ENCODE assay signal across 18 cellular contexts in the genomic region with DNA sequence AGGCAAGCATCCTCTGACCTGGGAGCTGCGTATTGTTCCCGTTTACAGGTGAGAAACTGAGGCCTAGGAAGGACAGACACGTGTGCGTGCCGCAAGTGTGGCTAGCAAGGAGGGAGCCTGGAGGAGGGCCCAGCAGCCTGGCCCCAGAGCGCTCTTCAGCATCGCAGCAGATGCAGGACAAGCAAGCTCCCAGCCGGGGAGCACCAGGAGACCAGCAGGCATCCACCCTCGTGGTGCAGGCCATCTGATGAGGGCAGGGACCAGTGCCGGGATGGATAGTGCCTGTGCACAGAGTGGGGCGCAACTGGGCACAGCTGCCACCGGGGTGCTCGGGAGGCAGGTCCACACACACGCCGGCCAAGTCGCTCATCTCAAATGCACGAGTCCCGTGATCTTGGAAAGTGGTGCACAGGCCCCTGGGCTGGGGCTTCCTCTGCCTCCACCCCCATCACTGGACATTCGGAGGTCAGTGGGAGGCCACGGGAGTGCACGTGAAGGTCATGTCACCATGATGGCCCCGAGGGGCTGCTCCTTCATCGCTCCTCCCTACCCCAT. TPM values are rescaled to one million over a fixed set of nuclear protein-coding genes. Genes with fewer than 3 reads are reported as not detected.
DNase-seq lines count a peak whose midpoint lies in the region; ATAC-seq, FAIRE-seq and TF ChIP-seq lines count a peak whose summit lies in the region.
"Had no signal": no experiment of that assay in that cellular context is flagged by ENCODE, and none has a peak within 500 bp of the region (broad histone marks: within the 10 kb centered on the region; RNA-seq: fewer than 3 reads in every experiment).

No MANE protein-coding gene starts in this region.

- H3K4me3 ChIP-seq in HCT116 (replicated peaks in 1 of 2; ENCODE audit: low read depth in 1 of 2, low read length in 2 of 2) (no peak overlapping the region), endothelial cell of umbilical vein (replicated peaks in 1 of 3; ENCODE audit: insufficient read depth in 1 of 3, low read depth in 1 of 3, low read length in 3 of 3) (no peak overlapping the region), neuronal stem cell (ENCODE audit: low read length in 2 of 2) (no peak overlapping the region)
- H3K4me3 ChIP-seq: cardiac muscle cell, prostate gland had no signal

- POLR2A ChIA-PET in HCT116 (lab: Charles Lee), result no interaction called here
- POLR2A ChIA-PET in endothelial cell of umbilical vein (lab: Charles Lee), result no interaction called here
- POLR2A ChIA-PET in RWPE1 (lab: Yijun Ruan, JAX; ENCODE audit: low non-redundant PET), result interaction anchor here (1.2 kb wide), 1 partner anchor 19 kb away, joined by 3 read pairs; no protein-coding TSS in a partner anchor

- no peak overlapping the region for H3K14ac ChIP-seq in neuronal stem cell (ENCODE audit: low read length)

- H4K20me1 ChIP-seq in HCT116 (ENCODE audit: insufficient read depth) (no peaks in the 10 kb centered on the region), endothelial cell of umbilical vein (replicated peaks; ENCODE audit: control insufficient read depth, extremely low read depth, insufficient read depth, low read length) (no peaks in the 10 kb centered on the region)

- 0 out of 2 replicates have a peak, but pooled peaks have one; percentile 15 for ATAC-seq in HCT116
- ATAC-seq in HG03432 (IDR thresholded peaks at IDR 0.05; ENCODE audit: unreplicated experiment), result no peak
- no peak for ATAC-seq in GM21515 (IDR thresholded peaks at IDR 0.05; ENCODE audit: unreplicated experiment)
- ATAC-seq: esophagus mucosa; naive thymus-derived CD8-positive, alpha-beta T cell had no signal

- CTCF ChIA-PET in HCT116 (lab: Charles Lee) (interaction anchor here (1.5 kb wide), 1 partner anchor 320 kb away, joined by 3 read pairs; no protein-coding TSS in a partner anchor), endothelial cell of umbilical vein (lab: Charles Lee) (interaction anchor here (0.6 to 1.8 kb wide), 5 partner anchors 11 to 151 kb away, joined by 3 to 5 read pairs (median 4); no protein-coding TSS in a partner anchor), RWPE1 (lab: Yijun Ruan, JAX) (interaction anchor here (0.8 kb wide), 1 partner anchor 20 kb away, joined by 3 read pairs; no protein-coding TSS in a partner anchor)

- dilution Hi-C loops in endothelial cell of umbilical vein (cut with MboI; ENCODE audit: extremely low pct_ligation_motif_present, low sequenced_read_pairs), result no loop called here

- H3K36me3 ChIP-seq in HCT116 (ENCODE audit: control insufficient read depth in 1 of 2, insufficient read depth in 2 of 2, low read length in 2 of 2) (no peaks in the 10 kb centered on the region), endothelial cell of umbilical vein (ENCODE audit: control insufficient read depth in 2 of 2, extremely low read depth in 1 of 2, insufficient read depth in 2 of 2, low read length in 2 of 2) (peaks cover 0 to 8% of the 10 kb centered on the region in 2 experiments), neuronal stem cell (replicated peaks in 1 of 2; ENCODE audit: control insufficient read depth in 2 of 2, insufficient read depth in 2 of 2, low read length in 2 of 2) (peaks cover 0 to 2% of the 10 kb centered on the region in 2 donors)
- H3K36me3 ChIP-seq: prostate gland had no signal

- no peak overlapping the region for H3K9ac ChIP-seq in HCT116 (ENCODE audit: low read length)
- H3K9ac ChIP-seq in endothelial cell of umbilical vein (replicated peaks; ENCODE audit: extremely low read depth, insufficient read depth, low read length), result no peak overlapping the region
- H3K9ac ChIP-seq in neuronal stem cell (ENCODE audit: low read depth, low read length, poor library complexity), result peak overlapping the region; percentile 55

- peak overlapping the region; percentile 66 for H2BK5ac ChIP-seq in neuronal stem cell (ENCODE audit: low read length)

- DNase-seq in A172 (ENCODE audit: low spot score), result peak; percentile 11
- no peak for DNase-seq in HCT116 (ENCODE audit: low read depth, low spot score)
- no peak for DNase-seq in endothelial cell of umbilical vein (ENCODE audit: low read depth, low spot score)
- DNase-seq in neuronal stem cell (ENCODE audit: low spot score), result no peak
- no peak for DNase-seq in RWPE1 (ENCODE audit: low spot score)
- DNase-seq in activated CD8-positive, alpha-beta memory T cell treated with anti-CD3 and anti-CD28 coated beads, Interleukin-2, amount 50 U/mL, for 48 hours, result no peak
- DNase-seq: activated CD4-positive, CD25-positive, alpha-beta regulatory T cell treated with anti-CD3 and anti-CD28 coated beads, Interleukin-2, amount 50 U/mL, for 72 hours; activated naive CD8-positive, alpha-beta T cell treated with anti-CD3 and anti-CD28 coated beads, Interleukin-2, amount 10 ng/mL, durations not matched to agents 7 days and 5 days; Karpas-422; NCI-H1105; NCI-H526 had no signal

- H2AFZ ChIP-seq in HCT116 (ENCODE audit: low read depth, low read length, poor library complexity, severe bottlenecking) (no peak overlapping the region), endothelial cell of umbilical vein (ENCODE audit: low read depth, low read length) (no peak overlapping the region), neuronal stem cell (ENCODE audit: low read length) (no peak overlapping the region)

- H3K79me1 ChIP-seq in neuronal stem cell (ENCODE audit: low read depth, low read length), result peaks cover 13% of the 10 kb centered on the region

- no peak for FAIRE-seq in endothelial cell of umbilical vein (lab: Jason Lieb, UNC)

- H3K9me3 ChIP-seq in HCT116 (ENCODE audit: control insufficient read depth in 1 of 2, insufficient read depth in 1 of 2, low read depth in 1 of 2, low read length in 2 of 2) (no peaks in the 10 kb centered on the region), endothelial cell of umbilical vein (replicated peaks; ENCODE audit: control insufficient read depth, insufficient read depth, low read length) (no peaks in the 10 kb centered on the region), neuronal stem cell (replicated peaks in 1 of 2; ENCODE audit: control insufficient read depth in 2 of 2, insufficient read depth in 1 of 2, low read depth in 1 of 2, low read length in 2 of 2) (peaks cover 17% of the 10 kb centered on the region in 2 donors)
- H3K9me3 ChIP-seq: prostate gland had no signal

- peak overlapping the region; percentile 95 for H3K23ac ChIP-seq in neuronal stem cell (ENCODE audit: low read depth, low read length, poor library complexity)

- H4K8ac ChIP-seq in neuronal stem cell (ENCODE audit: low read depth, low read length), result no peak overlapping the region

- H3K4me2 ChIP-seq in HCT116 (ENCODE audit: low read length) (no peak overlapping the region), endothelial cell of umbilical vein (ENCODE audit: insufficient read depth, low read length) (no peak overlapping the region), neuronal stem cell (ENCODE audit: insufficient read depth, low read length, poor library complexity, severe bottlenecking) (no peak overlapping the region)

- H3K4me1 ChIP-seq in HCT116 (ENCODE audit: control insufficient read depth in 1 of 2, insufficient read depth in 2 of 2, low read length in 2 of 2) (peaks cover 3 to 13% of the 10 kb centered on the region in 2 experiments; a peak in 2 of 4 replicates), endothelial cell of umbilical vein (ENCODE audit: control insufficient read depth, extremely low read depth, insufficient read depth, low read length) (peaks cover 11% of the 10 kb centered on the region), neuronal stem cell (ENCODE audit: control insufficient read depth in 2 of 2, insufficient read depth in 1 of 2, low read depth in 1 of 2, low read length in 2 of 2) (peaks cover 0 to 4% of the 10 kb centered on the region in 2 donors)

- TF ChIP-seq RAD21 in HCT116 (IDR thresholded peaks at IDR 0.05; ENCODE audit: low read depth), result no peak

- no peak overlapping the region for H2BK120ac ChIP-seq in neuronal stem cell (ENCODE audit: low read depth, low read length)

- RAD21 ChIA-PET in HCT116 (lab: Charles Lee; ENCODE audit: low non-redundant PET in 1 of 2, low total read pairs in 2 of 2, uncharacterized antibody in 2 of 2, unreplicated experiment in 2 of 2), result no interaction called here

- H2BK15ac ChIP-seq in neuronal stem cell (ENCODE audit: low read length), result no peak overlapping the region

- BruUV-seq in HCT116 (replicated peaks; lab: Mats Ljungman, UMichigan) (no TSS peak), endothelial cell of umbilical vein (replicated peaks; lab: Mats Ljungman, UMichigan) (no TSS peak)

- TF ChIP-seq POLR2A in HCT116 (IDR thresholded peaks at IDR 0.05; ENCODE audit: borderline replicate concordance, extremely low read depth, insufficient read depth, insufficient read length) (no peak), endothelial cell of umbilical vein (IDR thresholded peaks at IDR 0.05; ENCODE audit: low read depth, low read length) (no peak)

- intact Hi-C loops in HCT116 (cut with micrococcal nuclease) (no loop called here), endothelial cell of umbilical vein (cut with micrococcal nuclease) (no loop called here)

- H3K79me2 ChIP-seq in HCT116 (ENCODE audit: insufficient read depth, low read length) (no peaks in the 10 kb centered on the region), endothelial cell of umbilical vein (ENCODE audit: control insufficient read depth, insufficient read depth, low read length) (peaks cover 32% of the 10 kb centered on the region)

- no peaks in the 10 kb centered on the region for H3K9me1 ChIP-seq in endothelial cell of umbilical vein (replicated peaks; ENCODE audit: control insufficient read depth, extremely low read depth, insufficient read depth, low read length)

- no peak overlapping the region for H3K4ac ChIP-seq in neuronal stem cell (ENCODE audit: low read length)

- no peaks in the 10 kb centered on the region for H3K9me2 ChIP-seq in HCT116 (ENCODE audit: insufficient read depth)

- no peak overlapping the region for H4K91ac ChIP-seq in neuronal stem cell (ENCODE audit: low read depth, low read length, poor library complexity)

- no peak for TF ChIP-seq CTCF in HCT116 (IDR thresholded peaks at IDR 0.05 in 2 of 3, conservative IDR thresholded peaks at IDR 0.05 in 1 of 3; ENCODE audit: borderline replicate concordance in 1 of 3, insufficient read depth in 1 of 3, low read depth in 2 of 3, low read length in 2 of 3)
- no peak for TF ChIP-seq CTCF in endothelial cell of umbilical vein (IDR thresholded peaks at IDR 0.05; ENCODE audit: extremely low read depth in 1 of 2, insufficient read depth in 1 of 2, low read depth in 1 of 2, low read length in 2 of 2)
- TF ChIP-seq CTCF in RWPE1 (conservative IDR thresholded peaks at IDR 0.05; ENCODE audit: low read depth), result no peak

- no CpG with 5 or more reads among the region's 23 CpGs for whole genome bisulfite sequencing in neuronal stem cell (ENCODE audit: extremely low coverage in 2 of 2, insufficient read length in 2 of 2, insufficient replicate concordance in 1 of 2), 2 donors

- 0 out of 2 replicates have a peak overlapping the region, but pooled peaks have one; percentile 2 for H3K27ac ChIP-seq in HCT116 (ENCODE audit: low read depth, low read length)
- H3K27ac ChIP-seq in endothelial cell of umbilical vein (ENCODE audit: insufficient read depth, low read depth, low read length), result peak overlapping the region; percentile 36
- H3K27ac ChIP-seq in neuronal stem cell (replicated peaks; ENCODE audit: low read length), result no peak overlapping the region
- no peak overlapping the region for H3K27ac ChIP-seq in RWPE1
- H3K27ac ChIP-seq: cardiac muscle cell, prostate gland had no signal

- H3K27me3 ChIP-seq in HCT116 (ENCODE audit: insufficient read depth, low read length) (no peaks in the 10 kb centered on the region), endothelial cell of umbilical vein (ENCODE audit: control insufficient read depth in 2 of 2, insufficient read depth in 2 of 2, low read length in 2 of 2) (no peaks in the 10 kb centered on the region), neuronal stem cell (ENCODE audit: control insufficient read depth in 3 of 3, insufficient read depth in 3 of 3, low read depth in 1 of 3, low read length in 3 of 3) (peaks cover 0 to 39% (median 0%) of the 10 kb centered on the region in 3 experiments)
- H3K27me3 ChIP-seq: cardiac muscle cell, tibial nerve had no signal

- H2BK12ac ChIP-seq in neuronal stem cell (ENCODE audit: low read length), result no peak overlapping the region

- H2AK5ac ChIP-seq in neuronal stem cell (ENCODE audit: low read depth, low read length), result no peak overlapping the region

- peak overlapping the region; percentile 57 for H3K18ac ChIP-seq in neuronal stem cell (ENCODE audit: low read length)

RNA-seq across cellular contexts. Expression of a gene that starts 55.1 kb away (rescaled TPM):
- 72.9 and 115 TPM in 2 replicates for total RNA-seq in A172 (2014; rRNA removed; shearing (Covaris generic))
- 59.5 TPM for total RNA-seq in HCT116 (2021; ENCODE audit: unreplicated experiment)
- polyA plus RNA-seq in HCT116 (2012), result 57.0 and 60.3 TPM in 2 replicates
- 252 and 274 TPM in 2 replicates for total RNA-seq in endothelial cell of umbilical vein
- polyA plus RNA-seq in endothelial cell of umbilical vein, result 198 and 296 TPM in 2 replicates
- polyA plus RNA-seq in endothelial cell of umbilical vein (2011; cell fraction: cytosol; rRNA removed), result 141 and 210 TPM in 2 replicates
- 261 and 289 TPM in 2 replicates for polyA plus RNA-seq in endothelial cell of umbilical vein (2011; cell fraction: nucleus; rRNA removed)
- 99.3 and 197 TPM in 2 replicates for polyA plus RNA-seq in endothelial cell of umbilical vein (2012)
- 51.4 and 59.0 TPM in 2 replicates for polyA minus RNA-seq in endothelial cell of umbilical vein
- polyA minus RNA-seq in endothelial cell of umbilical vein (2011; cell fraction: cytosol; rRNA and poly(A)+ RNA removed), result not detected
- 37.0 and 65.1 TPM in 2 replicates for polyA minus RNA-seq in endothelial cell of umbilical vein (2011; cell fraction: nucleus; rRNA and poly(A)+ RNA removed)
- 42.5 TPM for polyA plus RNA-seq in neuronal stem cell (2013, experiment 1 of 2)
- polyA plus RNA-seq in neuronal stem cell (2013, experiment 2 of 2), result 42.1 TPM

Comparison
In these comparisons a context has a peak if more than half of its experiments do, and no peak if none do; other contexts are left out.
1. H3K27ac ChIP-seq: peak in HCT116 (single experiment) and endothelial cell of umbilical vein (single experiment); none in neuronal stem cell (single experiment) and RWPE1 (single experiment).